Comparison of ENCODE assay signal across 1 cellular context in genomic region chr9:125908138-125908537, GRCh38.
TF ChIP-seq lines count a peak whose summit lies in the region.

No MANE protein-coding gene starts in this region.

TF ChIP-seq in HEK293, 187 proteins besides CTCF, POLR2A, EP300 and RAD21 (continued from another document):
- no peak for TF ChIP-seq ZNF76 (tag by site-specific recombination; IDR thresholded peaks at IDR 0.05; ENCODE audit: borderline replicate concordance, low read depth)
- peak; percentile 43; the same call in 1 of the 2 replicates for TF ChIP-seq ZNF600 (tag by site-specific recombination; IDR thresholded peaks at IDR 0.05)
- TF ChIP-seq ZBTB17 (tag by site-specific recombination; IDR thresholded peaks at IDR 0.05), result peak; percentile 45; the same call in 1 of the 2 replicates
- no peak for TF ChIP-seq YY1 (tag by site-specific recombination; IDR thresholded peaks at IDR 0.05)
- 0 out of 2 replicates have a peak, but pooled peaks have one; percentile 34 for TF ChIP-seq IKZF3 (tag by site-specific recombination; IDR thresholded peaks at IDR 0.05)
